Comparison of ENCODE assay signal across 25 cellular contexts in genomic region chr6:14521141-14521540, GRCh38.
"Had no signal": no experiment of that assay in that cellular context is flagged by ENCODE, and none has a peak within 500 bp of the region (broad histone marks: within the 10 kb centered on the region; RNA-seq: fewer than 3 reads in every experiment).

No MANE protein-coding gene starts in this region.

- H3K27me3 ChIP-seq: ascending aorta, breast epithelium, dorsolateral prefrontal cortex, esophagus squamous epithelium, foreskin keratinocyte, gastrocnemius medialis, heart right ventricle had no signal

- ATAC-seq: activated CD4-positive, alpha-beta T cell treated with anti-CD3 and anti-CD28 coated beads for 36 hours; activated naive CD4-positive, alpha-beta T cell treated with anti-CD3 and anti-CD28 coated beads, Interleukin-2, amount 50 U/mL, for 72 hours; activated T-cell treated with anti-CD3 and anti-CD28 coated beads, Interleukin-2, amount 50 U/mL, for 72 hours; effector memory CD8-positive, alpha-beta T cell; gastrocnemius medialis had no signal

- H3K9me3 ChIP-seq: ascending aorta, breast epithelium, esophagus squamous epithelium, gastrocnemius medialis, heart right ventricle had no signal

- H3K27ac ChIP-seq: ascending aorta, breast epithelium, coronary artery, dorsolateral prefrontal cortex, esophagus squamous epithelium, gastrocnemius medialis, heart right ventricle had no signal

- H3K4me1 ChIP-seq: breast epithelium, esophagus squamous epithelium, gastrocnemius medialis had no signal

- H3K36me3 ChIP-seq: ascending aorta, breast epithelium, esophagus squamous epithelium, gastrocnemius medialis, heart right ventricle had no signal

- H3K4me3 ChIP-seq: ascending aorta, breast epithelium, coronary artery, dorsolateral prefrontal cortex, esophagus squamous epithelium, gastrocnemius medialis, heart right ventricle had no signal

- DNase-seq: activated CD4-positive, alpha-beta memory T cell treated with anti-CD3 and anti-CD28 coated beads, Interleukin-2, amount 10 ng/mL, durations not matched to agents 7 days and 5 days; activated CD4-positive, alpha-beta T cell treated with anti-CD3 and anti-CD28 coated beads for 36 hours; activated CD4-positive, alpha-beta T cell treated with anti-CD3 and anti-CD28 coated beads, Interleukin-2, amount 10 ng/mL, durations not matched to agents 24 days and 14 days; activated CD4-positive, CD25-positive, alpha-beta regulatory T cell; activated CD4-positive, CD25-positive, alpha-beta regulatory T cell treated with anti-CD3 and anti-CD28 coated beads, Interleukin-2, amount 50 U/mL, for 72 hours; activated CD8-positive, alpha-beta memory T cell treated with anti-CD3 and anti-CD28 coated beads, Interleukin-2, amount 50 U/mL, for 48 hours; activated gamma-delta T cell; activated naive CD4-positive, alpha-beta T cell; activated naive CD4-positive, alpha-beta T cell treated with anti-CD3 and anti-CD28 coated beads, Interleukin-2, amount 10 ng/mL, durations not matched to agents 7 days and 5 days; activated naive CD8-positive, alpha-beta T cell treated with anti-CD3 and anti-CD28 coated beads, Interleukin-2, amount 10 ng/mL, durations not matched to agents 7 days and 5 days; activated T-cell treated with anti-CD3 and anti-CD28 coated beads for 4 hours; activated T-cell treated with anti-CD3 and anti-CD28 coated beads, Interleukin-2, amount 50 U/mL, for 24 hours; activated T-cell treated with anti-CD3 and anti-CD28 coated beads, Interleukin-2, amount 50 U/mL, for 72 hours; dorsolateral prefrontal cortex; effector CD4-positive, alpha-beta T cell; effector memory CD8-positive, alpha-beta T cell; esophagus squamous epithelium; gastrocnemius medialis; heart right ventricle; T-helper 2 cell had no signal
